ENCODE assay signal across 16 cellular contexts in the genomic region with DNA sequence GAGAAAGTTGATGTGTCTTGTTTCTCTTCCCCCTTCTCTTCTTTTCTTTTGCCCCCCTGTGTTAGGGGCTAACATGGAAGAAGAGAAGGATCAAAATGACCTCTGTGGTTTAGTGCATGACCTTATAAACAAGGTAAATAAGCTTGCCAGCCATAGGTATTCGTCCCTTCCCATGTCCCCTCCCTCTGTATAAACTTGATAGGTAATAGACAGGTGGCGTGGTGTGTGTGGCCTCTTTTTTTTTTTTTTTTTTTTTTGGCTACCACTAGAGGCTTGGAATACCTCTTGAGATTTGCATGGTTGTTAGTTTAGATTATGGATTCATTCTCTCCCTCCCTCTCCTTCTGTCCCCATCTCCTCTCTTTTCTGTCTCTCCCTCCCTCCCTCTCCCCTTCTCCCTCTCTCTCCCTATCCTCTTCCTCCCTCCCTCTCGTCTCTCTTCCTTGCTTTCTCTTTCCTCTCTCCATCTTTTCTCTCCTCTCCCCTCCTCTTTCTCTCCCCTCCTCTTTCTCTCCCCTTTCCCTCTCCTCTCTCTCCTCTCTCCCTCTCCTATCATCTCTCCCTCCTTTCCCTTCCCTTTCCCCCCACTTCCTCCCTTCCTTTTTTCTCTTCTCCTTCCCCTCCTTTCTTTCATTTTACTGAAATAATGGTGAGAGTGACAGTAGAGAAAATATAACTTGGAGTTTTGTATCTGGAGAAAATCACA.
DNase-seq lines count a peak whose midpoint lies in the region; ATAC-seq and TF ChIP-seq lines count a peak whose summit lies in the region.
"Had no signal": no experiment of that assay in that cellular context is flagged by ENCODE, and none has a peak within 500 bp of the region (broad histone marks: within the 10 kb centered on the region; RNA-seq: fewer than 3 reads in every experiment).

No MANE protein-coding gene starts in this region.

- H3K27me3 ChIP-seq in esophagus muscularis mucosa: no peaks in the 10 kb centered on the region

- ATAC-seq in Right ventricle myocardium superior (ENCODE audit: poor library complexity) (peak; percentile 3), left ventricle myocardium superior (no peak), HG03520 (IDR thresholded peaks at IDR 0.05; ENCODE audit: unreplicated experiment) (no peak)
- ATAC-seq: activated CD8-positive, alpha-beta T cell treated with anti-CD3 and anti-CD28 coated beads for 36 hours; HCT116 had no signal

- no peak for TF ChIP-seq CTCF in esophagus muscularis mucosa (IDR thresholded peaks at IDR 0.05)

- no peak overlapping the region for H3K4me3 ChIP-seq in esophagus muscularis mucosa
- H3K4me3 ChIP-seq: lung had no signal

- H3K27me3 Mint-ChIP-seq in activated T-cell treated with anti-CD3 and anti-CD28 coated beads, Interleukin-2, amount 50 U/mL, for 24 hours: no peaks in the 10 kb centered on the region
- H3K27me3 Mint-ChIP-seq: activated CD8-positive, alpha-beta T cell treated with anti-CD3 and anti-CD28 coated beads for 36 hours had no signal

- peaks cover 50 to 73% (median 65%) of the 10 kb centered on the region in 4 donors for H3K4me1 ChIP-seq in esophagus muscularis mucosa

- H3K36me3 ChIP-seq in esophagus muscularis mucosa: peaks cover 0 to 7% (median 2%) of the 10 kb centered on the region in 4 donors

- no peak overlapping the region for H3K4me3 Mint-ChIP-seq in activated T-cell treated with anti-CD3 and anti-CD28 coated beads, Interleukin-2, amount 50 U/mL, for 24 hours
- H3K4me3 Mint-ChIP-seq: activated CD8-positive, alpha-beta T cell treated with anti-CD3 and anti-CD28 coated beads for 36 hours; activated naive CD4-positive, alpha-beta T cell treated with anti-CD3 and anti-CD28 coated beads for 36 hours had no signal

- H3K27ac Mint-ChIP-seq in activated T-cell treated with anti-CD3 and anti-CD28 coated beads, Interleukin-2, amount 50 U/mL, for 24 hours: no peak overlapping the region
- H3K27ac Mint-ChIP-seq: activated CD8-positive, alpha-beta T cell treated with anti-CD3 and anti-CD28 coated beads for 36 hours; activated naive CD4-positive, alpha-beta T cell treated with anti-CD3 and anti-CD28 coated beads for 36 hours had no signal

- H3K4me1 Mint-ChIP-seq in activated T-cell treated with anti-CD3 and anti-CD28 coated beads, Interleukin-2, amount 50 U/mL, for 24 hours (ENCODE audit: low read depth): peaks cover 48% of the 10 kb centered on the region

- intact Hi-C loops in Right ventricle myocardium superior (cut with DNase I) (no loop called here), left ventricle myocardium superior (cut with micrococcal nuclease) (no loop called here), esophagus muscularis mucosa (cut with DNase I) (no loop called here)

- no peak for TF ChIP-seq POLR2A in esophagus muscularis mucosa (IDR thresholded peaks at IDR 0.05; ENCODE audit: low read depth)

- no peak for DNase-seq in Right ventricle myocardium superior
- no peak for DNase-seq in left ventricle myocardium superior
- peak; percentile 18 for DNase-seq in NCI-H510A (lab: John Stamatoyannopoulos, UW)
- no peak for DNase-seq in esophagus muscularis mucosa (ENCODE audit: extremely low spot score)
- DNase-seq in nucleus accumbens (lab: John Stamatoyannopoulos, UW): no peak
- DNase-seq in activated T-cell treated with anti-CD3 and anti-CD28 coated beads, Interleukin-2, amount 50 U/mL, for 24 hours: no peak
- DNase-seq: activated CD8-positive, alpha-beta T cell treated with anti-CD3 and anti-CD28 coated beads for 36 hours; activated naive CD4-positive, alpha-beta T cell treated with anti-CD3 and anti-CD28 coated beads for 36 hours; central memory CD4-positive, alpha-beta T cell; hypothalamus; stimulated activated CD4-positive, alpha-beta T cell treated with anti-CD3 and anti-CD28 coated beads, Interleukin-15, amount 100 ng/mL, for 24 hours; T-helper 9 cell had no signal

- H3K9me3 ChIP-seq in esophagus muscularis mucosa: no peaks in the 10 kb centered on the region

- 68% methylated on average over 3 of the region's 3 CpGs for WGBS in esophagus muscularis mucosa

- H3K36me3 Mint-ChIP-seq in activated T-cell treated with anti-CD3 and anti-CD28 coated beads, Interleukin-2, amount 50 U/mL, for 24 hours (ENCODE audit: low read depth): peaks cover 34% of the 10 kb centered on the region

- no peaks in the 10 kb centered on the region for H3K9me3 Mint-ChIP-seq in activated T-cell treated with anti-CD3 and anti-CD28 coated beads, Interleukin-2, amount 50 U/mL, for 24 hours
- H3K9me3 Mint-ChIP-seq: activated CD8-positive, alpha-beta T cell treated with anti-CD3 and anti-CD28 coated beads for 36 hours had no signal

- no peak for TF ChIP-seq EP300 in esophagus muscularis mucosa (IDR thresholded peaks at IDR 0.05)

- peak overlapping the region; percentile 53 to 73 (median 70) for H3K27ac ChIP-seq in esophagus muscularis mucosa (replicated peaks in 1 of 4)
- H3K27ac ChIP-seq in temporal lobe (ENCODE audit: low read depth, low read length): peak overlapping the region; percentile 6
